22 cellular contexts compared by ENCODE assay signal in genomic region chr6:3451498-3451897, GRCh38.
"Had no signal": no experiment of that assay in that cellular context is flagged by ENCODE, and none has a peak within 500 bp of the region (broad histone marks: within the 10 kb centered on the region; RNA-seq: fewer than 3 reads in every experiment).

No MANE protein-coding gene starts in this region.

- H3K36me3 ChIP-seq: neural progenitor cell, spleen, upper lobe of left lung had no signal

- H3K9ac ChIP-seq: neural progenitor cell had no signal

- H2AFZ ChIP-seq: neural progenitor cell had no signal

- H3K9me3 Mint-ChIP-seq: activated CD4-positive, alpha-beta memory T cell treated with anti-CD3 and anti-CD28 coated beads for 36 hours; activated T-cell treated with anti-CD3 and anti-CD28 coated beads, Interleukin-2, amount 50 U/mL, for 72 hours; T-helper 1 cell treated with Interleukin-12 subunit alpha and Interleukin-12 subunit beta and Interleukin-4 antibody, amounts not matched to agents 30 μg/mL and 1 μg/mL, for 36 hours had no signal

- H3K27ac ChIP-seq: body of pancreas, neural progenitor cell, spleen, upper lobe of left lung had no signal

- ATAC-seq: activated T-cell treated with anti-CD3 and anti-CD28 coated beads, Interleukin-2, amount 50 U/mL, for 72 hours; body of pancreas had no signal

- H3K27ac Mint-ChIP-seq: activated CD4-positive, alpha-beta memory T cell treated with anti-CD3 and anti-CD28 coated beads for 36 hours; activated naive CD4-positive, alpha-beta T cell treated with anti-CD3 and anti-CD28 coated beads for 36 hours; activated naive CD8-positive, alpha-beta T cell treated with anti-CD3 and anti-CD28 coated beads, Interleukin-2, amount 10 ng/mL, durations not matched to agents 7 days and 5 days; activated T-cell treated with anti-CD3 and anti-CD28 coated beads, Interleukin-2, amount 50 U/mL, for 72 hours; naive B cell; neural progenitor cell; progenitor cell of endocrine pancreas; T-helper 1 cell treated with Interleukin-12 subunit alpha and Interleukin-12 subunit beta and Interleukin-4 antibody, amounts not matched to agents 30 μg/mL and 1 μg/mL, for 36 hours had no signal

- H3K27me3 ChIP-seq: body of pancreas had no signal

- H3K4me3 Mint-ChIP-seq: activated CD4-positive, alpha-beta memory T cell treated with anti-CD3 and anti-CD28 coated beads for 36 hours; activated naive CD4-positive, alpha-beta T cell treated with anti-CD3 and anti-CD28 coated beads for 36 hours; activated naive CD8-positive, alpha-beta T cell treated with anti-CD3 and anti-CD28 coated beads, Interleukin-2, amount 10 ng/mL, durations not matched to agents 7 days and 5 days; activated T-cell treated with anti-CD3 and anti-CD28 coated beads, Interleukin-2, amount 50 U/mL, for 72 hours; naive B cell; neural progenitor cell; T-helper 1 cell treated with Interleukin-12 subunit alpha and Interleukin-12 subunit beta and Interleukin-4 antibody, amounts not matched to agents 30 μg/mL and 1 μg/mL, for 36 hours had no signal

- H3K4me2 ChIP-seq: neural progenitor cell had no signal

- H3K9me3 ChIP-seq: body of pancreas, spleen, upper lobe of left lung had no signal

- FAIRE-seq: endometrium, frontal cortex had no signal

- DNase-seq: activated CD4-positive, alpha-beta memory T cell treated with anti-CD3 and anti-CD28 coated beads for 36 hours; activated CD4-positive, alpha-beta T cell treated with anti-CD3 and anti-CD28 coated beads for 48 hours; activated CD4-positive, CD25-positive, alpha-beta regulatory T cell; activated effector memory CD4-positive, alpha-beta T cell treated with Interleukin-2 at 50 U/mL for 16 hours; activated naive CD4-positive, alpha-beta T cell treated with anti-CD3 and anti-CD28 coated beads for 36 hours; activated naive CD8-positive, alpha-beta T cell treated with anti-CD3 and anti-CD28 coated beads, Interleukin-2, amount 10 ng/mL, durations not matched to agents 7 days and 5 days; activated T-cell treated with anti-CD3 and anti-CD28 coated beads, Interleukin-2, amount 50 U/mL, for 72 hours; body of pancreas; erythroblast; hypothalamus; naive B cell; retina; spleen; stimulated activated CD4-positive, alpha-beta T cell treated with anti-CD3 and anti-CD28 coated beads, Interleukin-4, amount 100 ng/mL, for 1 hour; stimulated activated naive CD4-positive, alpha-beta T cell treated with Interleukin-2 at 50 U/mL for 16 hours; T1000; upper lobe of left lung had no signal

- H3K4me3 ChIP-seq: body of pancreas, neural progenitor cell, spleen, upper lobe of left lung had no signal

- H3K27me3 Mint-ChIP-seq: activated CD4-positive, alpha-beta memory T cell treated with anti-CD3 and anti-CD28 coated beads for 36 hours; progenitor cell of endocrine pancreas had no signal

- H3K36me3 Mint-ChIP-seq: activated CD4-positive, alpha-beta memory T cell treated with anti-CD3 and anti-CD28 coated beads for 36 hours; activated naive CD8-positive, alpha-beta T cell treated with anti-CD3 and anti-CD28 coated beads, Interleukin-2, amount 10 ng/mL, durations not matched to agents 7 days and 5 days had no signal
